Comparison of ENCODE assay signal across 15 cellular contexts in the genomic region with DNA sequence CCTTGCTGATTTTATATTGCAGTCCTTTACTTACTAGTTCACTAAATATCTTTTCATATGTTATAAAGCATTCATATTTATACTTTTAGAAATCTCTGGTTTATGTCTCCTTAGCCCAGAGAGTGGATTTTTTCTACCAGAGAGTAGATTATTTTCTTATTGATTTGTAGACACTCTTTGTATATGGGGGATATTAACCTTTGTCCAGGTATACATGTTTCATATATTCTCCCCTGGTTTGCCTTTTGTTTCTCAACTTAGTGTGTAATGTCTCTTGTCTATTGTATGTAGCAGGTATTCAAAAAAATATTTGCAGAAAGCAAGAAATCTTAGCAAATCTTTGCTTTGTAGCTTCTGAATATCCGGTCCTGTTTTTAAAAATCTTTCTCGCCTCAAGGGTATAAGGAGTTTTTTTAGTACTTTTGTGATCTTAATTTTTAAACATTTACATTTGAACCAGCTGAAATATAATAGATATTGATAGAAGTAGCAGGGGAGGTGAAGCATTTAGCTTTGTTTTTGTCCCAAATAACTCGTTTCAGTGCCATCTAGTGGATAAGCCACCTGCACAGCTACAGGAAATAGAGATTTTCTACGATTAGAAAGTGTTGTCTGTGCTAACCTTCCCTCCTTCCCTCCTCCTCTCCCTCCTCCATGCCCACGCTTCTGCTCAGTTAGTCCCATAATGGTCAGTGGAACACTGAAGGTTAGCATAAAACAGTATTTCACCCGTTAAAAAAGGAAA.
DNase-seq lines count a peak whose midpoint lies in the region; ATAC-seq, FAIRE-seq and TF ChIP-seq lines count a peak whose summit lies in the region.
"Had no signal": no experiment of that assay in that cellular context is flagged by ENCODE, and none has a peak within 500 bp of the region (broad histone marks: within the 10 kb centered on the region; RNA-seq: fewer than 3 reads in every experiment).

No MANE protein-coding gene starts in this region.

- no peaks in the 10 kb centered on the region for H3K79me2 ChIP-seq in astrocyte (ENCODE audit: insufficient read depth, low read length)

- TF ChIP-seq CTCF in astrocyte (IDR thresholded peaks at IDR 0.05; ENCODE audit: insufficient read depth, low read depth, low read length): peak; percentile 22
- TF ChIP-seq CTCF in neural crest cell (conservative IDR thresholded peaks at IDR 0.05): peak; percentile 38

- H3K36me3 ChIP-seq in astrocyte (ENCODE audit: insufficient read depth, low read length): no peaks in the 10 kb centered on the region
- H3K36me3 ChIP-seq: neutrophil had no signal

- no peak overlapping the region for H3K4me3 ChIP-seq in Jurkat, Clone E6-1 (ENCODE audit: low read length)
- no peak overlapping the region for H3K4me3 ChIP-seq in astrocyte (ENCODE audit: insufficient read depth, low read depth, low read length)

- H3K9me3 Mint-ChIP-seq in astrocyte (ENCODE audit: unreplicated experiment): no peaks in the 10 kb centered on the region
- no peaks in the 10 kb centered on the region for H3K9me3 Mint-ChIP-seq in neural crest cell

- H3K27me3 Mint-ChIP-seq in astrocyte (ENCODE audit: low read depth, unreplicated experiment) (peaks cover 10% of the 10 kb centered on the region), neural crest cell (ENCODE audit: low read depth) (no peaks in the 10 kb centered on the region)

- FAIRE-seq in astrocyte (lab: Jason Lieb, UNC): no peak
- FAIRE-seq: colon had no signal

- H3K9me3 ChIP-seq in astrocyte (ENCODE audit: insufficient read depth, low read depth, low read length): no peaks in the 10 kb centered on the region
- H3K9me3 ChIP-seq: neutrophil had no signal

- H3K27ac Mint-ChIP-seq in astrocyte (ENCODE audit: unreplicated experiment) (no peak overlapping the region), neural crest cell (ENCODE audit: unreplicated experiment) (no peak overlapping the region)

- no peaks in the 10 kb centered on the region for H3K4me1 ChIP-seq in astrocyte (ENCODE audit: insufficient read depth, low read length)

- no peaks in the 10 kb centered on the region for H4K20me1 ChIP-seq in astrocyte (ENCODE audit: insufficient read depth, low read length)

- DNase-seq in NCI-H748 treated with DMSO at 0.1 percent for 48 hours (lab: John Stamatoyannopoulos, UW) (peak; percentile 2), NCI-H748 (lab: John Stamatoyannopoulos, UW; ENCODE audit: unreplicated experiment) (no peak), astrocyte (ENCODE audit: low read depth) (no peak), neural crest cell (ENCODE audit: low read depth, low spot score) (no peak), NCI-H1436 (lab: John Stamatoyannopoulos, UW) (no peak)
- DNase-seq in Jurkat, Clone E6-1 (ENCODE audit: low read depth, low spot score): peak; percentile 9
- DNase-seq: activated CD4-positive, CD25-positive, alpha-beta regulatory T cell; GDM1; left ventricle myocardium superior; NCI-H1436 treated with DMSO at 0.1 percent for 48 hours; stimulated activated CD4-positive, alpha-beta T cell treated with anti-CD3 and anti-CD28 coated beads, Interleukin-15, amount 100 ng/mL, for 24 hours had no signal

- no peak overlapping the region for H3K9ac ChIP-seq in astrocyte (ENCODE audit: low read length)

- H2AFZ ChIP-seq in astrocyte (ENCODE audit: low read depth, low read length): no peak overlapping the region

- H3K36me3 Mint-ChIP-seq in astrocyte (ENCODE audit: low read depth, unreplicated experiment): no peaks in the 10 kb centered on the region
- no peaks in the 10 kb centered on the region for H3K36me3 Mint-ChIP-seq in neural crest cell (ENCODE audit: low read depth)

- H3K27ac ChIP-seq in astrocyte (ENCODE audit: low read depth, low read length): no peak overlapping the region
- H3K27ac ChIP-seq: neutrophil had no signal

- peaks cover 19% of the 10 kb centered on the region for H3K27me3 ChIP-seq in astrocyte (ENCODE audit: insufficient read depth, low read length)
- H3K27me3 ChIP-seq: neutrophil had no signal

- no peak overlapping the region for H3K4me2 ChIP-seq in astrocyte (ENCODE audit: low read length)

- H3K4me1 Mint-ChIP-seq in astrocyte (ENCODE audit: low read depth, unreplicated experiment) (peaks cover 7% of the 10 kb centered on the region), neural crest cell (peaks cover 29% of the 10 kb centered on the region)

- ATAC-seq in GM21390 (IDR thresholded peaks at IDR 0.05; ENCODE audit: unreplicated experiment) (no peak), HG03520 (IDR thresholded peaks at IDR 0.05; ENCODE audit: unreplicated experiment) (no peak)
- ATAC-seq: left ventricle myocardium superior had no signal

- H3K4me3 Mint-ChIP-seq in astrocyte (ENCODE audit: unreplicated experiment): no peak overlapping the region
- no peak overlapping the region for H3K4me3 Mint-ChIP-seq in neural crest cell

Comparison
In these comparisons a context has a peak if more than half of its experiments do, and no peak if none do; other contexts are left out.
1. DNase-seq: peak in NCI-H748 treated with DMSO at 0.1 percent for 48 hours (single experiment) and Jurkat, Clone E6-1 (single experiment); none in NCI-H748 (single experiment), astrocyte (single experiment), neural crest cell (single experiment) and NCI-H1436 (single experiment).